ENCODE assay signal across 1 cellular context in genomic region chr1:9438431-9439073, GRCh38.
TF ChIP-seq lines count a peak whose summit lies in the region.

No MANE protein-coding gene starts in this region.

TF ChIP-seq in HepG2, 621 proteins besides CTCF, POLR2A, EP300 and RAD21 (continued from another document and continues in another):
- no peak for TF ChIP-seq ZUFSP (CRISPR knock-in tag; IDR thresholded peaks at IDR 0.05; ENCODE audit: borderline replicate concordance)
- TF ChIP-seq ZNF121 (CRISPR knock-in tag; IDR thresholded peaks at IDR 0.05): 0 out of 2 replicates have a peak, but pooled peaks have one; percentile 20
- TF ChIP-seq CREB1 (IDR thresholded peaks at IDR 0.05): peak; percentile 43; the same call in 1 of the 2 replicates
- peak; percentile 84 for TF ChIP-seq CREB1 (CRISPR knock-in tag; IDR thresholded peaks at IDR 0.05)
- TF ChIP-seq PAXIP1 (CRISPR knock-in tag; conservative IDR thresholded peaks at IDR 0.05): peak; percentile 56
- TF ChIP-seq ZBTB38 (CRISPR knock-in tag; IDR thresholded peaks at IDR 0.05): no peak
- TF ChIP-seq ZSCAN9 (CRISPR knock-in tag; IDR thresholded peaks at IDR 0.05; ENCODE audit: borderline replicate concordance): no peak
- TF ChIP-seq MEIS2 (CRISPR knock-in tag; IDR thresholded peaks at IDR 0.05): no peak
- peak; percentile 78; the same call in 1 of the 2 replicates for TF ChIP-seq ZNF589 (CRISPR knock-in tag; conservative IDR thresholded peaks at IDR 0.05)
- no peak for TF ChIP-seq ZNF275 (CRISPR knock-in tag; IDR thresholded peaks at IDR 0.05; ENCODE audit: borderline replicate concordance)
- TF ChIP-seq HOXA3 (CRISPR knock-in tag; IDR thresholded peaks at IDR 0.05): peak; percentile 72; the same call in 1 of the 2 replicates
- TF ChIP-seq ZNF124 (CRISPR knock-in tag; IDR thresholded peaks at IDR 0.05): 0 out of 2 replicates have a peak, but pooled peaks have one; percentile 25
- peak; percentile 52; the same call in 1 of the 2 replicates for TF ChIP-seq ATF1 (CRISPR knock-in tag; IDR thresholded peaks at IDR 0.05)
- peak; percentile 40; the same call in 1 of the 2 replicates for TF ChIP-seq ZNF782 (CRISPR knock-in tag; IDR thresholded peaks at IDR 0.05; ENCODE audit: borderline replicate concordance)
- TF ChIP-seq ZNF687 (CRISPR knock-in tag; IDR thresholded peaks at IDR 0.05): peak; percentile 92
- TF ChIP-seq PLRG1 (conservative IDR thresholded peaks at IDR 0.05): no peak
- TF ChIP-seq ATF7-NPFF (CRISPR knock-in tag; IDR thresholded peaks at IDR 0.05; ENCODE audit: low read depth): peak; percentile 58; the same call in 1 of the 2 replicates
- TF ChIP-seq ZNF557 (CRISPR knock-in tag; IDR thresholded peaks at IDR 0.05): no peak
- TF ChIP-seq STAG1 (CRISPR knock-in tag; IDR thresholded peaks at IDR 0.05): no peak
- peak; percentile 40; the same call in 1 of the 2 replicates for TF ChIP-seq HNF4A (CRISPR knock-in tag; IDR thresholded peaks at IDR 0.05)
- TF ChIP-seq MAFK (conservative IDR thresholded peaks at IDR 0.05 in 1 of 2, IDR thresholded peaks at IDR 0.05 in 1 of 2; ENCODE audit: low read length in 2 of 2): peak in 1 of 2 experiments; percentile 34; a peak in 1 of 4 replicates
- 0 out of 2 replicates have a peak, but pooled peaks have one; percentile 21 for TF ChIP-seq AKAP8 (CRISPR knock-in tag; IDR thresholded peaks at IDR 0.05)
- TF ChIP-seq HDAC1 (CRISPR knock-in tag; IDR thresholded peaks at IDR 0.05): peak; percentile 79
- TF ChIP-seq MED13 (CRISPR knock-in tag; IDR thresholded peaks at IDR 0.05): no peak
- peak; percentile 51; the same call in 1 of the 2 replicates for TF ChIP-seq CHD4 (IDR thresholded peaks at IDR 0.05; ENCODE audit: borderline replicate concordance, low read length)
- TF ChIP-seq RARA (CRISPR knock-in tag; IDR thresholded peaks at IDR 0.05): peak; percentile 75
- no peak for TF ChIP-seq BRCA1 (CRISPR knock-in tag; IDR thresholded peaks at IDR 0.05)
- no peak for TF ChIP-seq ZNF839 (CRISPR knock-in tag; IDR thresholded peaks at IDR 0.05; ENCODE audit: borderline replicate concordance)
- peak; percentile 11; the same call in 1 of the 2 replicates for TF ChIP-seq ETV5 (CRISPR knock-in tag; IDR thresholded peaks at IDR 0.05; ENCODE audit: borderline replicate concordance)
- no peak for TF ChIP-seq KAT2B (IDR thresholded peaks at IDR 0.05; ENCODE audit: borderline replicate concordance, low read depth, low read length)
- peak; percentile 72; the same call in 1 of the 2 replicates for TF ChIP-seq ZHX1 (CRISPR knock-in tag; IDR thresholded peaks at IDR 0.05; ENCODE audit: low read depth)
- no peak for TF ChIP-seq SIN3B (IDR thresholded peaks at IDR 0.05; ENCODE audit: low read length)
- peak; percentile 53; the same call in 1 of the 2 replicates for TF ChIP-seq JUND (CRISPR knock-in tag; IDR thresholded peaks at IDR 0.05)
- TF ChIP-seq KLF6 (CRISPR knock-in tag; IDR thresholded peaks at IDR 0.05): peak; percentile 70; the same call in 1 of the 2 replicates
- peak; percentile 19; the same call in 1 of the 2 replicates for TF ChIP-seq ZNF724P (CRISPR knock-in tag; IDR thresholded peaks at IDR 0.05; ENCODE audit: borderline replicate concordance)
- TF ChIP-seq ZNF704 (CRISPR knock-in tag; IDR thresholded peaks at IDR 0.05; ENCODE audit: borderline replicate concordance): no peak
- peak; percentile 59 for TF ChIP-seq TAF1 (CRISPR knock-in tag; IDR thresholded peaks at IDR 0.05)
- no peak; the same call in 1 of the 2 replicates for TF ChIP-seq ZNF772 (CRISPR knock-in tag; IDR thresholded peaks at IDR 0.05)
- peak; percentile 38; the same call in 1 of the 2 replicates for TF ChIP-seq ISL2 (CRISPR knock-in tag; IDR thresholded peaks at IDR 0.05)
- peak; percentile 19; the same call in 1 of the 2 replicates for TF ChIP-seq ZNF232 (CRISPR knock-in tag; IDR thresholded peaks at IDR 0.05; ENCODE audit: borderline replicate concordance)
- no peak for TF ChIP-seq THAP8 (CRISPR knock-in tag; IDR thresholded peaks at IDR 0.05; ENCODE audit: borderline replicate concordance)
- peak; percentile 35; the same call in 1 of the 2 replicates for TF ChIP-seq SP5 (CRISPR knock-in tag; IDR thresholded peaks at IDR 0.05; ENCODE audit: borderline replicate concordance, low read depth)
- TF ChIP-seq ZNF350 (CRISPR knock-in tag; IDR thresholded peaks at IDR 0.05; ENCODE audit: borderline replicate concordance, low read depth): peak; percentile 65
- TF ChIP-seq THRA (CRISPR knock-in tag; IDR thresholded peaks at IDR 0.05; ENCODE audit: borderline replicate concordance): peak; percentile 37; the same call in 1 of the 2 replicates
- TF ChIP-seq ZNF790 (CRISPR knock-in tag; IDR thresholded peaks at IDR 0.05; ENCODE audit: borderline replicate concordance): no peak
- TF ChIP-seq HIVEP1 (CRISPR knock-in tag; IDR thresholded peaks at IDR 0.05): peak; percentile 49; the same call in 1 of the 2 replicates
- TF ChIP-seq SMAD3 (CRISPR knock-in tag; IDR thresholded peaks at IDR 0.05): 0 out of 2 replicates have a peak, but pooled peaks have one; percentile 71
- TF ChIP-seq JUN (CRISPR knock-in tag; IDR thresholded peaks at IDR 0.05): peak; percentile 53; the same call in 1 of the 2 replicates
- TF ChIP-seq ZNF441 (CRISPR knock-in tag; IDR thresholded peaks at IDR 0.05; ENCODE audit: borderline replicate concordance): peak; percentile 41; the same call in 1 of the 2 replicates
- no peak for TF ChIP-seq U2AF2 (IDR thresholded peaks at IDR 0.05; ENCODE audit: low read depth, low read length)
- TF ChIP-seq ZEB1 (IDR thresholded peaks at IDR 0.05; ENCODE audit: insufficient replicate concordance, low read depth): no peak
- peak; percentile 72; the same call in 1 of the 2 replicates for TF ChIP-seq CBX5 (CRISPR knock-in tag; IDR thresholded peaks at IDR 0.05; ENCODE audit: borderline replicate concordance)
- TF ChIP-seq ZNF354B (CRISPR knock-in tag; IDR thresholded peaks at IDR 0.05): no peak
- TF ChIP-seq CEBPB (IDR thresholded peaks at IDR 0.05; ENCODE audit: borderline replicate concordance, low read depth, low read length): peak; percentile 98
